ENCODE assay signal across 8 cellular contexts in the genomic region with DNA sequence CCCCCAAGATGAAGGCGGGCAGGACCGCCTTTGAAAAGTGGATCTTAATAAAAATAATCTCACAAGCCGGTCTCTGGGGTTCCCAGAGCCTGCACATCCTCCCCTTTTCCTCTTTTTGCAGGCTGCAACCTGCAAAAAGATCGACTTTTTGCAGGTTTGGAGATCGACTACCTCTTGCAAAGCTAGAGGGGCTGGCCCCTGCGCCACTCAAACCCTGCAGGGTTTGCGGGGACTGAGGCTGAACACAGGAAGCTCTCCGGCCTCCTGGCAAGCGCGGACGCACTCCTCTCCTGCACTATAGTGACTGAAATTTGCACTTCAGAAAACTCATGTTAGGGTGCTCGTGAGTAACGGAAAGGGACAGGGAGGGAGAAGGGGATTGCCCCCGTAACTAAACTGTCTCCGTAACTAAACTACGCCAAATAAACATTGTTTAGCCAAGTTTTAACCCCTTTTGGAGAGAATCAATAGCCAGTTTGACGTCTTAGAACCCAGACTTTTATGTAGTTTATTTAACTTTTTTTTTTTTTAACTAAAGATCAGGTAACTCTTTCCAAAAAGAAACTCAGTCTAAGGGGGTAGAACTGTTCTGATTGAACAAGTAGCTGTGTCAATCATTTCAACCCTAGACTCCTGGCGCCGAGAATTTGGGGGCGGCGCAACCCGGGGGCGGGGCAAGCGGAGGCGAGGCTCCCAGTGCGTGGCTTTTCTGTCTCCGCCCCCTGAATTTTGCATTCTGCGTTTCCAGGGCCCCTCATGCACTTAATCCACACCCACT. TPM values are rescaled to one million over a fixed set of nuclear protein-coding genes. Genes with fewer than 3 reads are reported as not detected.
DNase-seq lines count a peak whose midpoint lies in the region; ATAC-seq and TF ChIP-seq lines count a peak whose summit lies in the region.

No MANE protein-coding gene starts in this region.

- H3K4me3 ChIP-seq in astrocyte of the spinal cord (ENCODE audit: low read depth, low read length) (peak overlapping the region; percentile 62), iPS DF 6.9 (ENCODE audit: low read length) (peak overlapping the region; percentile 36; the same call in 1 of the 2 replicates)

- H3K27me3 Mint-ChIP-seq in T-helper 2 cell treated with Interferon-gamma antibody and Interleukin-4, amounts not matched to agents 5 μg/mL and 100 μg/mL, for 36 hours (ENCODE audit: low read depth), result peaks cover 82% of the 10 kb centered on the region

- H3K4me3 Mint-ChIP-seq in T-helper 2 cell treated with Interferon-gamma antibody and Interleukin-4, amounts not matched to agents 5 μg/mL and 100 μg/mL, for 36 hours, result peak overlapping the region; percentile 91

- intact Hi-C loops in sciatic nerve (cut with DNase I), result no loop called here

- no peak overlapping the region for H3K27ac ChIP-seq in iPS DF 6.9 (ENCODE audit: low read length)

- H3K9me3 ChIP-seq in iPS DF 6.9 (ENCODE audit: control insufficient read depth, insufficient read depth, low read length), result no peaks in the 10 kb centered on the region

- no peaks in the 10 kb centered on the region for H3K9me3 Mint-ChIP-seq in T-helper 2 cell treated with Interferon-gamma antibody and Interleukin-4, amounts not matched to agents 5 μg/mL and 100 μg/mL, for 36 hours

- peaks cover 27% of the 10 kb centered on the region for H3K4me1 Mint-ChIP-seq in T-helper 2 cell treated with Interferon-gamma antibody and Interleukin-4, amounts not matched to agents 5 μg/mL and 100 μg/mL, for 36 hours (ENCODE audit: low read depth)

- H3K36me3 ChIP-seq in iPS DF 6.9 (ENCODE audit: control insufficient read depth, insufficient read depth, low read length), result no peaks in the 10 kb centered on the region

- TF ChIP-seq CTCF in GM13976 (IDR thresholded peaks at IDR 0.05; ENCODE audit: borderline replicate concordance, control extremely low read depth, extremely low read depth, insufficient read depth, missing control alignments) (no peak), astrocyte of the spinal cord (IDR thresholded peaks at IDR 0.05; ENCODE audit: low read depth, low read length) (no peak)

- WGBS in iPS DF 6.9 (ENCODE audit: insufficient coverage, insufficient read length), result no CpG with 5 or more reads among the region's 28 CpGs

- peak overlapping the region; percentile 71 for H3K27ac Mint-ChIP-seq in T-helper 2 cell treated with Interferon-gamma antibody and Interleukin-4, amounts not matched to agents 5 μg/mL and 100 μg/mL, for 36 hours

- H3K4me1 ChIP-seq in iPS DF 6.9 (ENCODE audit: control insufficient read depth, insufficient read depth, low read length), result peaks cover 3% of the 10 kb centered on the region; the same call in 1 of the 2 replicates

- H3K27me3 ChIP-seq in iPS DF 6.9 (ENCODE audit: control insufficient read depth, insufficient read depth, low read length), result peaks cover 6% of the 10 kb centered on the region

- in situ Hi-C loops in GM13976 (cut with MboI; ENCODE audit: low sequenced_read_pairs, unreplicated experiment) (loop anchor here (10.0 kb wide), 2 partner anchors 822 to 1022 kb away; no protein-coding TSS in a partner anchor), astrocyte of the spinal cord (cut with HindIII; ENCODE audit: low sequenced_read_pairs) (no loop called here)

- ATAC-seq in sciatic nerve (peak; percentile 72), HG02623 (IDR thresholded peaks at IDR 0.05; ENCODE audit: unreplicated experiment) (no peak)

- H3K36me3 Mint-ChIP-seq in T-helper 2 cell treated with Interferon-gamma antibody and Interleukin-4, amounts not matched to agents 5 μg/mL and 100 μg/mL, for 36 hours (ENCODE audit: low read depth), result no peaks in the 10 kb centered on the region

- DNase-seq in GM13976 (ENCODE audit: low spot score) (peak; percentile 82), NCI-H1105 treated with DMSO at 0.1 percent for 48 hours (lab: John Stamatoyannopoulos, UW) (peak; percentile 89), astrocyte of the spinal cord (ENCODE audit: low read depth, low spot score) (peak; percentile 71), iPS DF 6.9 (ENCODE audit: low read depth, low spot score) (no peak), sciatic nerve (ENCODE audit: low spot score) (peak; percentile 93), GF-D8 (lab: John Stamatoyannopoulos, UW) (no peak)
- DNase-seq in T-helper 2 cell treated with Interferon-gamma antibody and Interleukin-4, amounts not matched to agents 5 μg/mL and 100 μg/mL, for 36 hours (ENCODE audit: low spot score), result peak; percentile 66

RNA-seq across cellular contexts. Expression of a gene that starts 2.5 kb away (rescaled TPM):
- 316 TPM for total RNA-seq in sciatic nerve

RNA-seq across cellular contexts. Expression of a gene that starts 59.6 kb away (rescaled TPM):
- 40.2 TPM for total RNA-seq in sciatic nerve

Comparison
In these comparisons a context has a peak if more than half of its experiments do, and no peak if none do; other contexts are left out.
1. DNase-seq: peak in GM13976 (single experiment), NCI-H1105 treated with DMSO at 0.1 percent for 48 hours (single experiment), T-helper 2 cell treated with Interferon-gamma antibody and Interleukin-4, amounts not matched to agents 5 μg/mL and 100 μg/mL, for 36 hours (single experiment), astrocyte of the spinal cord (single experiment) and sciatic nerve (single experiment); none in iPS DF 6.9 (single experiment) and GF-D8 (single experiment).